Comparison of ENCODE assay signal across 1 cellular context in the genomic region with DNA sequence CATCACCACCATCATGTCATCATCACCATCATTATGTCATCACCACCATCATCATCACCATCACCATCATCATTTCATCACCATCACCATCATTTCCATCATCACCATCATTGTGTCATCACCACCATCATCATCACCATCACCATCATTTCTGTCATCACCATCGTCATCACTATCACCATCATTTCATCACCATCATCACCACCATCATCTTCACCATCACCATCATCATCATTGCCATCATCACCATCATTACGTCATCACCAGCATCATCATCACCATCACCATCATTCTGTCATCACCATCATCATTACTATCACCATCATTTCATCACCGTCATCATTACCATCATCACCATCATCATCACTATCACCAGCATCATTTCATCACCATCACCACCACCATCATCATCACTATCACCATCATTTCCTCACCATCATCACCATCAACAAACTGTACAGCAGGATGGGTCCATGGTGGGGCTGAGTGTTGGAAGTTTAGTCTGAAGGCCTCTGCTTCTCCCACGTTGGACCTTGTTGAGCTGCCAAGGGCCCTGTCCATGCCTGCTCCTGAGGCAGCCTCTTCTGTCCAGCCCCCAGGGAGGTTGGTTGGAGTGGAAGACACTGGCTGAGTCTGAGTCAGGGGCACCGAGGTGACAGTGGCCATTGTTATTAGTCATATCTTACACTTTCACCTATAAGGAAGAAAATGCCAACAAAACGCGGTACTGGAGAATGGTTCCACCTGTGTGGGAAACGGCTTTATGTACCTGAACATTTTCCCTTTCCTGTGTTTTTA.
TF ChIP-seq lines count a peak whose summit lies in the region.

No MANE protein-coding gene starts in this region.

TF ChIP-seq in HEK293, 187 proteins besides CTCF, POLR2A, EP300 and RAD21 (continued from another document and continues in another):
- no peak for TF ChIP-seq ZNF302 (tag by site-specific recombination; IDR thresholded peaks at IDR 0.05; ENCODE audit: low read depth)
- TF ChIP-seq KLF16 (tag by site-specific recombination; IDR thresholded peaks at IDR 0.05) = no peak
- TF ChIP-seq ZNF146 (tag by site-specific recombination; IDR thresholded peaks at IDR 0.05) = no peak
- no peak for TF ChIP-seq ZNF10 (tag by site-specific recombination; IDR thresholded peaks at IDR 0.05)
- TF ChIP-seq ZSCAN30 (tag by site-specific recombination; IDR thresholded peaks at IDR 0.05) = no peak
- TF ChIP-seq ZEB2 (tag by site-specific recombination; IDR thresholded peaks at IDR 0.05) = peak; percentile 63; the same call in 1 of the 2 replicates
- TF ChIP-seq, protein P1, sequence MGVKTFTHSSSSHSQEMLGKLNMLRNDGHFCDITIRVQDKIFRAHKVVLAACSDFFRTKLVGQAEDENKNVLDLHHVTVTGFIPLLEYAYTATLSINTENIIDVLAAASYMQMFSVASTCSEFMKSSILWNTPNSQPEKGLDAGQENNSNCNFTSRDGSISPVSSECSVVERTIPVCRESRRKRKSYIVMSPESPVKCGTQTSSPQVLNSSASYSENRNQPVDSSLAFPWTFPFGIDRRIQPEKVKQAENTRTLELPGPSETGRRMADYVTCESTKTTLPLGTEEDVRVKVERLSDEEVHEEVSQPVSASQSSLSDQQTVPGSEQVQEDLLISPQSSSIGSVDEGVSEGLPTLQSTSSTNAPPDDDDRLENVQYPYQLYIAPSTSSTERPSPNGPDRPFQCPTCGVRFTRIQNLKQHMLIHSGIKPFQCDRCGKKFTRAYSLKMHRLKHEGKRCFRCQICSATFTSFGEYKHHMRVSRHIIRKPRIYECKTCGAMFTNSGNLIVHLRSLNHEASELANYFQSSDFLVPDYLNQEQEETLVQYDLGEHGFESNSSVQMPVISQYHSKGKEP (tag by site-specific recombination; IDR thresholded peaks at IDR 0.05) = no peak
- no peak for TF ChIP-seq ZNF214 (tag by site-specific recombination; IDR thresholded peaks at IDR 0.05; ENCODE audit: borderline replicate concordance)
- TF ChIP-seq MEIS1 (CRISPR knock-in tag; IDR thresholded peaks at IDR 0.05; ENCODE audit: borderline replicate concordance) = no peak
- TF ChIP-seq, protein P2, sequence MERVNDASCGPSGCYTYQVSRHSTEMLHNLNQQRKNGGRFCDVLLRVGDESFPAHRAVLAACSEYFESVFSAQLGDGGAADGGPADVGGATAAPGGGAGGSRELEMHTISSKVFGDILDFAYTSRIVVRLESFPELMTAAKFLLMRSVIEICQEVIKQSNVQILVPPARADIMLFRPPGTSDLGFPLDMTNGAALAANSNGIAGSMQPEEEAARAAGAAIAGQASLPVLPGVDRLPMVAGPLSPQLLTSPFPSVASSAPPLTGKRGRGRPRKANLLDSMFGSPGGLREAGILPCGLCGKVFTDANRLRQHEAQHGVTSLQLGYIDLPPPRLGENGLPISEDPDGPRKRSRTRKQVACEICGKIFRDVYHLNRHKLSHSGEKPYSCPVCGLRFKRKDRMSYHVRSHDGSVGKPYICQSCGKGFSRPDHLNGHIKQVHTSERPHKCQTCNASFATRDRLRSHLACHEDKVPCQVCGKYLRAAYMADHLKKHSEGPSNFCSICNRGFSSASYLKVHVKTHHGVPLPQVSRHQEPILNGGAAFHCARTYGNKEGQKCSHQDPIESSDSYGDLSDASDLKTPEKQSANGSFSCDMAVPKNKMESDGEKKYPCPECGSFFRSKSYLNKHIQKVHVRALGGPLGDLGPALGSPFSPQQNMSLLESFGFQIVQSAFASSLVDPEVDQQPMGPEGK (tag by site-specific recombination; IDR thresholded peaks at IDR 0.05) = no peak
- no peak for TF ChIP-seq ZBTB20 (tag by site-specific recombination; IDR thresholded peaks at IDR 0.05)
- no peak for TF ChIP-seq ZNF701 (tag by site-specific recombination; IDR thresholded peaks at IDR 0.05)
- TF ChIP-seq, protein P3, sequence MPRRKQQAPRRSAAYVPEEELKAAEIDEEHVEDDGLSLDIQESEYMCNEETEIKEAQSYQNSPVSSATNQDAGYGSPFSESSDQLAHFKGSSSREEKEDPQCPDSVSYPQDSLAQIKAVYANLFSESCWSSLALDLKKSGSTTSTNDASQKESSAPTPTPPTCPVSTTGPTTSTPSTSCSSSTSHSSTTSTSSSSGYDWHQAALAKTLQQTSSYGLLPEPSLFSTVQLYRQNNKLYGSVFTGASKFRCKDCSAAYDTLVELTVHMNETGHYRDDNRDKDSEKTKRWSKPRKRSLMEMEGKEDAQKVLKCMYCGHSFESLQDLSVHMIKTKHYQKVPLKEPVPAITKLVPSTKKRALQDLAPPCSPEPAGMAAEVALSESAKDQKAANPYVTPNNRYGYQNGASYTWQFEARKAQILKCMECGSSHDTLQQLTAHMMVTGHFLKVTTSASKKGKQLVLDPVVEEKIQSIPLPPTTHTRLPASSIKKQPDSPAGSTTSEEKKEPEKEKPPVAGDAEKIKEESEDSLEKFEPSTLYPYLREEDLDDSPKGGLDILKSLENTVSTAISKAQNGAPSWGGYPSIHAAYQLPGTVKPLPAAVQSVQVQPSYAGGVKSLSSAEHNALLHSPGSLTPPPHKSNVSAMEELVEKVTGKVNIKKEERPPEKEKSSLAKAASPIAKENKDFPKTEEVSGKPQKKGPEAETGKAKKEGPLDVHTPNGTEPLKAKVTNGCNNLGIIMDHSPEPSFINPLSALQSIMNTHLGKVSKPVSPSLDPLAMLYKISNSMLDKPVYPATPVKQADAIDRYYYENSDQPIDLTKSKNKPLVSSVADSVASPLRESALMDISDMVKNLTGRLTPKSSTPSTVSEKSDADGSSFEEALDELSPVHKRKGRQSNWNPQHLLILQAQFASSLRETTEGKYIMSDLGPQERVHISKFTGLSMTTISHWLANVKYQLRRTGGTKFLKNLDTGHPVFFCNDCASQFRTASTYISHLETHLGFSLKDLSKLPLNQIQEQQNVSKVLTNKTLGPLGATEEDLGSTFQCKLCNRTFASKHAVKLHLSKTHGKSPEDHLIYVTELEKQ (tag by site-specific recombination; IDR thresholded peaks at IDR 0.05; ENCODE audit: borderline replicate concordance) = peak; percentile 12; the same call in 1 of the 2 replicates
- no peak for TF ChIP-seq ZNF354C (tag by site-specific recombination; IDR thresholded peaks at IDR 0.05; ENCODE audit: borderline replicate concordance, low read depth)
- peak; percentile 86 for TF ChIP-seq ZNF785 (tag by site-specific recombination; IDR thresholded peaks at IDR 0.05)
- TF ChIP-seq, protein P4, sequence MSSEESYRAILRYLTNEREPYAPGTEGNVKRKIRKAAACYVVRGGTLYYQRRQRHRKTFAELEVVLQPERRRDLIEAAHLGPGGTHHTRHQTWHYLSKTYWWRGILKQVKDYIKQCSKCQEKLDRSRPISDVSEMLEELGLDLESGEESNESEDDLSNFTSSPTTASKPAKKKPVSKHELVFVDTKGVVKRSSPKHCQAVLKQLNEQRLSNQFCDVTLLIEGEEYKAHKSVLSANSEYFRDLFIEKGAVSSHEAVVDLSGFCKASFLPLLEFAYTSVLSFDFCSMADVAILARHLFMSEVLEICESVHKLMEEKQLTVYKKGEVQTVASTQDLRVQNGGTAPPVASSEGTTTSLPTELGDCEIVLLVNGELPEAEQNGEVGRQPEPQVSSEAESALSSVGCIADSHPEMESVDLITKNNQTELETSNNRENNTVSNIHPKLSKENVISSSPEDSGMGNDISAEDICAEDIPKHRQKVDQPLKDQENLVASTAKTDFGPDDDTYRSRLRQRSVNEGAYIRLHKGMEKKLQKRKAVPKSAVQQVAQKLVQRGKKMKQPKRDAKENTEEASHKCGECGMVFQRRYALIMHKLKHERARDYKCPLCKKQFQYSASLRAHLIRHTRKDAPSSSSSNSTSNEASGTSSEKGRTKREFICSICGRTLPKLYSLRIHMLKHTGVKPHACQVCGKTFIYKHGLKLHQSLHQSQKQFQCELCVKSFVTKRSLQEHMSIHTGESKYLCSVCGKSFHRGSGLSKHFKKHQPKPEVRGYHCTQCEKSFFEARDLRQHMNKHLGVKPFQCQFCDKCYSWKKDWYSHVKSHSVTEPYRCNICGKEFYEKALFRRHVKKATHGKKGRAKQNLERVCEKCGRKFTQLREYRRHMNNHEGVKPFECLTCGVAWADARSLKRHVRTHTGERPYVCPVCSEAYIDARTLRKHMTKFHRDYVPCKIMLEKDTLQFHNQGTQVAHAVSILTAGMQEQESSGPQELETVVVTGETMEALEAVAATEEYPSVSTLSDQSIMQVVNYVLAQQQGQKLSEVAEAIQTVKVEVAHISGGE (tag by site-specific recombination; conservative IDR thresholded peaks at IDR 0.05; ENCODE audit: low read depth) = no peak
- TF ChIP-seq WT1 (tag by site-specific recombination; IDR thresholded peaks at IDR 0.05) = no peak
- no peak for TF ChIP-seq ZNF768 (tag by site-specific recombination; IDR thresholded peaks at IDR 0.05)
- TF ChIP-seq ZNF571 (tag by site-specific recombination; IDR thresholded peaks at IDR 0.05) = peak; percentile 97
- TF ChIP-seq ZNF366 (tag by site-specific recombination; conservative IDR thresholded peaks at IDR 0.05) = peak; percentile 54; the same call in 1 of the 2 replicates
- TF ChIP-seq, protein P5, sequence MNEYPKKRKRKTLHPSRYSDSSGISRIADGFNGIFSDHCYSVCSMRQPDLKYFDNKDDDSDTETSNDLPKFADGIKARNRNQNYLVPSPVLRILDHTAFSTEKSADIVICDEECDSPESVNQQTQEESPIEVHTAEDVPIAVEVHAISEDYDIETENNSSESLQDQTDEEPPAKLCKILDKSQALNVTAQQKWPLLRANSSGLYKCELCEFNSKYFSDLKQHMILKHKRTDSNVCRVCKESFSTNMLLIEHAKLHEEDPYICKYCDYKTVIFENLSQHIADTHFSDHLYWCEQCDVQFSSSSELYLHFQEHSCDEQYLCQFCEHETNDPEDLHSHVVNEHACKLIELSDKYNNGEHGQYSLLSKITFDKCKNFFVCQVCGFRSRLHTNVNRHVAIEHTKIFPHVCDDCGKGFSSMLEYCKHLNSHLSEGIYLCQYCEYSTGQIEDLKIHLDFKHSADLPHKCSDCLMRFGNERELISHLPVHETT (tag by site-specific recombination; IDR thresholded peaks at IDR 0.05) = no peak
- TF ChIP-seq, protein P6, sequence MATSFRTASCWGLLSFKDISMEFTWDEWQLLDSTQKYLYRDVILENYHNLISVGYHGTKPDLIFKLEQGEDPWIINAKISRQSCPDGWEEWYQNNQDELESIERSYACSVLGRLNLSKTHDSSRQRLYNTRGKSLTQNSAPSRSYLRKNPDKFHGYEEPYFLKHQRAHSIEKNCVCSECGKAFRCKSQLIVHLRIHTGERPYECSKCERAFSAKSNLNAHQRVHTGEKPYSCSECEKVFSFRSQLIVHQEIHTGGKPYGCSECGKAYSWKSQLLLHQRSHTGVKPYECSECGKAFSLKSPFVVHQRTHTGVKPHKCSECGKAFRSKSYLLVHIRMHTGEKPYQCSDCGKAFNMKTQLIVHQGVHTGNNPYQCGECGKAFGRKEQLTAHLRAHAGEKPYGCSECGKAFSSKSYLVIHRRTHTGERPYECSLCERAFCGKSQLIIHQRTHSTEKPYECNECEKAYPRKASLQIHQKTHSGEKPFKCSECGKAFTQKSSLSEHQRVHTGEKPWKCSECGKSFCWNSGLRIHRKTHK (tag by site-specific recombination; IDR thresholded peaks at IDR 0.05) = peak; percentile 69
- TF ChIP-seq ZNF239 (tag by site-specific recombination; IDR thresholded peaks at IDR 0.05) = no peak
- TF ChIP-seq ZNF521 (tag by site-specific recombination; IDR thresholded peaks at IDR 0.05) = peak; percentile 100
- TF ChIP-seq HOXA7 (CRISPR knock-in tag; IDR thresholded peaks at IDR 0.05; ENCODE audit: borderline replicate concordance) = no peak
- TF ChIP-seq REPIN1 (tag by site-specific recombination; IDR thresholded peaks at IDR 0.05; ENCODE audit: low read depth) = no peak
- peak; percentile 98 for TF ChIP-seq ZBTB21 (tag by site-specific recombination; IDR thresholded peaks at IDR 0.05)
- TF ChIP-seq ZNF274 (IDR thresholded peaks at IDR 0.05; ENCODE audit: low read length) = no peak
- TF ChIP-seq ZNF274 (tag by site-specific recombination; IDR thresholded peaks at IDR 0.05; ENCODE audit: borderline replicate concordance) = no peak
- TF ChIP-seq RBAK (tag by site-specific recombination; IDR thresholded peaks at IDR 0.05) = peak; percentile 97
- TF ChIP-seq ZNF37A (tag by site-specific recombination; IDR thresholded peaks at IDR 0.05) = no peak
- no peak for TF ChIP-seq ZNF140 (tag by site-specific recombination; IDR thresholded peaks at IDR 0.05)
- TF ChIP-seq SCRT2 (tag by site-specific recombination; IDR thresholded peaks at IDR 0.05) = no peak
- no peak for TF ChIP-seq ZNF391 (tag by site-specific recombination; IDR thresholded peaks at IDR 0.05; ENCODE audit: borderline replicate concordance, low read depth)
- TF ChIP-seq, protein P7, sequence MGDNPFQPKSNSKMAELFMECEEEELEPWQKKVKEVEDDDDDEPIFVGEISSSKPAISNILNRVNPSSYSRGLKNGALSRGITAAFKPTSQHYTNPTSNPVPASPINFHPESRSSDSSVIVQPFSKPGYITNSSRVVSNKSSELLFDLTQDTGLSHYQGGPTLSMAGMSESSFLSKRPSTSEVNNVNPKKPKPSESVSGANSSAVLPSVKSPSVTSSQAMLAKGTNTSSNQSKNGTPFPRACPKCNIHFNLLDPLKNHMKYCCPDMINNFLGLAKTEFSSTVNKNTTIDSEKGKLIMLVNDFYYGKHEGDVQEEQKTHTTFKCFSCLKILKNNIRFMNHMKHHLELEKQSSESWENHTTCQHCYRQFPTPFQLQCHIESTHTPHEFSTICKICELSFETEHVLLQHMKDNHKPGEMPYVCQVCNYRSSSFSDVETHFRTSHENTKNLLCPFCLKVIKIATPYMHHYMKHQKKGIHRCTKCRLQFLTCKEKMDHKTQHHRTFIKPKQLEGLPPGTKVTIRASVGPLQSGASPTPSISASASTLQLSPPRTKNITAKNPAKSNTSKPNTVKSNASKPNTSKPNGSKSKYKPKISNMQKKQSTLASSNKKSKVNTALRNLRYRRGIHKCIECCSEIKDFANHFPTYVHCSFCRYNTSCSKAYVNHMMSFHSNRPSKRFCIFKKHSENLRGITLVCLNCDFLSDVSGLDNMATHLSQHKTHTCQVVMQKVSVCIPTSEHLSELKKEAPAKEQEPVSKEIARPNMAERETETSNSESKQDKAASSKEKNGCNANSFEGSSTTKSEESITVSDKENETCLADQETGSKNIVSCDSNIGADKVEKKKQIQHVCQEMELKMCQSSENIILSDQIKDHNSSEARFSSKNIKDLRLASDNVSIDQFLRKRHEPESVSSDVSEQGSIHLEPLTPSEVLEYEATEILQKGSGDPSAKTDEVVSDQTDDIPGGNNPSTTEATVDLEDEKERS (tag by site-specific recombination; IDR thresholded peaks at IDR 0.05) = no peak
- TF ChIP-seq ZNF76 (tag by site-specific recombination; IDR thresholded peaks at IDR 0.05; ENCODE audit: borderline replicate concordance, low read depth) = no peak
- TF ChIP-seq, protein P8, sequence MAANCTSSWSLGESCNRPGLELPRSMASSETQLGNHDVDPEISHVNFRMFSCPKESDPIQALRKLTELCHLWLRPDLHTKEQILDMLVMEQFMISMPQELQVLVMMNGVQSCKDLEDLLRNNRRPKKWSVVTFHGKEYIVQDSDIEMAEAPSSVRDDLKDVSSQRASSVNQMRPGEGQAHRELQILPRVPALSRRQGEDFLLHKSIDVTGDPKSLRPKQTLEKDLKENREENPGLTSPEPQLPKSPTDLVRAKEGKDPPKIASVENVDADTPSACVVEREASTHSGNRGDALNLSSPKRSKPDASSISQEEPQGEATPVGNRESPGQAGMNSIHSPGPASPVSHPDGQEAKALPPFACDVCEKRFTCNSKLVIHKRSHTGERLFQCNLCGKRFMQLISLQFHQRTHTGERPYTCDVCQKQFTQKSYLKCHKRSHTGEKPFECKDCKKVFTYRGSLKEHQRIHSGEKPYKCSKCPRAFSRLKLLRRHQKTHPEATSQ (tag by site-specific recombination; IDR thresholded peaks at IDR 0.05) = no peak
